In genomic region chr1:153804112-153804511, GRCh38 we compare ENCODE assay signal across 16 cellular contexts. TPM values are rescaled to one million over a fixed set of nuclear protein-coding genes. Genes with fewer than 3 reads are reported as not detected.
DNase-seq lines count a peak whose midpoint lies in the region; ATAC-seq and TF ChIP-seq lines count a peak whose summit lies in the region.
"Had no signal": no experiment of that assay in that cellular context is flagged by ENCODE, and none has a peak within 500 bp of the region (broad histone marks: within the 10 kb centered on the region; RNA-seq: fewer than 3 reads in every experiment).

No MANE protein-coding gene starts in this region.

- H3K4me1 Mint-ChIP-seq in WTC11: peaks cover 13% of the 10 kb centered on the region

- no peak for ATAC-seq in Right ventricle myocardium superior (ENCODE audit: poor library complexity)
- no peak for ATAC-seq in WTC11
- no peak for ATAC-seq in right cardiac atrium
- no peak for ATAC-seq in GM19463 (IDR thresholded peaks at IDR 0.05; ENCODE audit: unreplicated experiment)
- no peak for ATAC-seq in GM18858 (IDR thresholded peaks at IDR 0.05; ENCODE audit: unreplicated experiment)
- ATAC-seq in GM19467 (IDR thresholded peaks at IDR 0.05; ENCODE audit: unreplicated experiment): no peak

- no peak overlapping the region for H3K27ac Mint-ChIP-seq in WTC11

- H3K4me3 Mint-ChIP-seq in WTC11: no peak overlapping the region

- CTCF ChIA-PET in WTC11 (lab: Charles Lee): no interaction called here

- peaks cover 7% of the 10 kb centered on the region for H3K36me3 Mint-ChIP-seq in WTC11

- H3K9me3 ChIP-seq in right cardiac atrium (ENCODE audit: control insufficient read depth, low read length) (no peaks in the 10 kb centered on the region), subcutaneous abdominal adipose tissue (ENCODE audit: control insufficient read depth in 5 of 5, low read length in 5 of 5) (no peaks in the 10 kb centered on the region)
- H3K9me3 ChIP-seq: BE2C had no signal

- DNase-seq in cardiac septum (ENCODE audit: low spot score): peak; percentile 49
- no peak for DNase-seq in Right ventricle myocardium superior
- DNase-seq in WTC11 (ENCODE audit: low spot score): no peak
- no peak for DNase-seq in right cardiac atrium
- DNase-seq: BE2C; effector memory CD4-positive, alpha-beta T cell; foreskin fibroblast; NCI-H187; NCI-H524 treated with DMSO at 0.1 percent for 48 hours; RPMI8226; stimulated activated CD4-positive, alpha-beta T cell treated with anti-CD3 and anti-CD28 coated beads, Interleukin-2, amount 100 ng/mL, for 24 hours; T-helper 9 cell had no signal

- H3K27ac ChIP-seq in right cardiac atrium (ENCODE audit: low read length) (peak overlapping the region; percentile 27), subcutaneous abdominal adipose tissue (ENCODE audit: low read depth, low read length) (peak overlapping the region; percentile 41)

- H3K36me3 ChIP-seq in subcutaneous abdominal adipose tissue (ENCODE audit: control insufficient read depth in 5 of 5, insufficient read depth in 5 of 5, low read length in 5 of 5): peaks cover 0 to 27% (median 22%) of the 10 kb centered on the region in 5 donors

- TF ChIP-seq CTCF in WTC11 (IDR thresholded peaks at IDR 0.05): no peak

- intact Hi-C loops in cardiac septum (cut with DNase I): no loop called here
- intact Hi-C loops in Right ventricle myocardium superior (cut with DNase I): no loop called here
- intact Hi-C loops in right cardiac atrium (cut with DNase I): no loop called here

- POLR2A ChIA-PET in WTC11 (lab: Charles Lee): interaction anchor here (0.8 kb wide), 1 partner anchor 119 kb away, joined by 3 read pairs; the partner anchor contains the start of gene GATAD2B

- H3K4me3 ChIP-seq in right cardiac atrium (ENCODE audit: low read length): no peak overlapping the region
- H3K4me3 ChIP-seq in subcutaneous abdominal adipose tissue (ENCODE audit: low read depth in 1 of 5, low read length in 5 of 5): no peak overlapping the region

- no peak overlapping the region for H3K9ac ChIP-seq in subcutaneous abdominal adipose tissue (ENCODE audit: low read length in 5 of 5)

- H3K4me1 ChIP-seq in right cardiac atrium (ENCODE audit: control insufficient read depth, insufficient read depth, low read length) (peaks cover 4% of the 10 kb centered on the region), subcutaneous abdominal adipose tissue (ENCODE audit: control insufficient read depth in 5 of 5, insufficient read depth in 5 of 5, low read length in 5 of 5) (peaks cover 0 to 43% (median 17%) of the 10 kb centered on the region in 5 donors)

- 68% methylated on average over 2 of the region's 2 CpGs for WGBS in right cardiac atrium

- no peaks in the 10 kb centered on the region for H3K27me3 ChIP-seq in right cardiac atrium (ENCODE audit: control insufficient read depth, insufficient read depth)
- no peaks in the 10 kb centered on the region for H3K27me3 ChIP-seq in subcutaneous abdominal adipose tissue (ENCODE audit: control insufficient read depth in 5 of 5, insufficient read depth in 4 of 5, low read length in 5 of 5)
- H3K27me3 ChIP-seq: BE2C had no signal

- no peaks in the 10 kb centered on the region for H3K9me3 Mint-ChIP-seq in WTC11

- H3K27me3 Mint-ChIP-seq in WTC11 (ENCODE audit: low read depth): no peaks in the 10 kb centered on the region

TF ChIP-seq in WTC11, 78 proteins besides CTCF, POLR2A, EP300 and RAD21:
- TF ChIP-seq ZNF121 (CRISPR knock-in tag; IDR thresholded peaks at IDR 0.05) (peak; percentile 93), NR3C1 (CRISPR knock-in tag; conservative IDR thresholded peaks at IDR 0.05; ENCODE audit: low read depth) (no peak)

RNA-seq across cellular contexts. Expression of gene SLC27A3, which starts 28.9 kb away (rescaled TPM):
- total RNA-seq in cardiac septum: 9.8 TPM
- 12.0 TPM for total RNA-seq in Right ventricle myocardium superior
- total RNA-seq in WTC11 (2021): 36.3 to 38.9 TPM (median 36.9 TPM) in 3 replicates
- total RNA-seq in right cardiac atrium: 10 to 100 TPM; 16.9 to 22.0 (median 20.1) TPM
- polyA plus RNA-seq in right cardiac atrium: 26.5 TPM
